23 cellular contexts compared by ENCODE assay signal in the genomic region with DNA sequence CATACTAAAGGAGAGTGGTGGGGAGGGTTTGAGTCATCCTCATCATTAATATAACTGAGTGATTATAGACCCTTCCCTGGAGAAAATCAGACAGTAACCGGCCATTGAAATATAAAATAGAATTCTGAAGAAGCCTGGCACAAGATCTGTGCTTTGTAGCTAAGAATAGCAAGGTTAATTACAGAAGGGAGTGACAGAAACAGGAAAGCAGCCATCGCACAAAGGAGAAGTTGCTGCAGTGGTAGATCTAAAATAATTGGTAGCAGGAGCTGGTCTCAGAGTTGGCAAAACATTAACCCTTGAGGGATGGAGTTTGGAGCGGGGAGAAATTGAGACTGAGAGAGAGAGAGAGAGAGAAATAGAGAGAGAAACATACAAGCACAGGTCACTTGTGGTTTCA.
"Had no signal": no experiment of that assay in that cellular context is flagged by ENCODE, and none has a peak within 500 bp of the region (broad histone marks: within the 10 kb centered on the region; RNA-seq: fewer than 3 reads in every experiment).

No MANE protein-coding gene starts in this region.

- H3K27me3 ChIP-seq: dorsolateral prefrontal cortex, ovary, suprapubic skin, transverse colon, uterus had no signal

- H3K4me3 ChIP-seq: dorsolateral prefrontal cortex, lower lobe of right lung, ovary, psoas muscle, smooth muscle cell, suprapubic skin, transverse colon, uterus had no signal

- H3K27me3 Mint-ChIP-seq: activated naive CD4-positive, alpha-beta T cell treated with anti-CD3 and anti-CD28 coated beads, Interleukin-2, amount 50 U/mL, for 24 hours; stimulated activated naive CD8-positive, alpha-beta T cell treated with anti-CD3 and anti-CD28 coated beads, Interleukin-15, amount 100 ng/mL, for 72 hours had no signal

- H3K4me3 Mint-ChIP-seq: activated naive CD4-positive, alpha-beta T cell treated with anti-CD3 and anti-CD28 coated beads, Interleukin-2, amount 50 U/mL, for 24 hours; endodermal cell; natural killer cell; stimulated activated naive CD8-positive, alpha-beta T cell treated with anti-CD3 and anti-CD28 coated beads, Interleukin-15, amount 100 ng/mL, for 72 hours had no signal

- H3K36me3 Mint-ChIP-seq: activated naive CD4-positive, alpha-beta T cell treated with anti-CD3 and anti-CD28 coated beads, Interleukin-2, amount 50 U/mL, for 24 hours; natural killer cell had no signal

- DNase-seq: activated CD4-positive, alpha-beta T cell treated with anti-CD3 and anti-CD28 coated beads for 1 hour; activated CD4-positive, alpha-beta T cell treated with anti-CD3 and anti-CD28 coated beads, Interleukin-2, amount 50 U/mL, for 48 hours; activated gamma-delta T cell; dorsolateral prefrontal cortex; endodermal cell; foreskin fibroblast; hippocampal formation; left cardiac atrium; lower lobe of right lung; natural killer cell; ovary; psoas muscle; stimulated activated CD4-positive, alpha-beta T cell treated with anti-CD3 and anti-CD28 coated beads, Interleukin-4, amount 100 ng/mL, for 1 hour; stimulated activated naive CD8-positive, alpha-beta T cell treated with anti-CD3 and anti-CD28 coated beads, Interleukin-15, amount 100 ng/mL, for 72 hours; T-helper 9 cell; transverse colon; uterus had no signal

- H3K27ac Mint-ChIP-seq: activated naive CD4-positive, alpha-beta T cell treated with anti-CD3 and anti-CD28 coated beads, Interleukin-2, amount 50 U/mL, for 24 hours; endodermal cell; natural killer cell; stimulated activated naive CD8-positive, alpha-beta T cell treated with anti-CD3 and anti-CD28 coated beads, Interleukin-15, amount 100 ng/mL, for 72 hours had no signal

- H3K36me3 ChIP-seq: lower lobe of right lung, ovary, suprapubic skin, transverse colon, uterus had no signal

- ATAC-seq: lower lobe of right lung; natural killer cell; psoas muscle; sciatic nerve; stimulated activated naive CD8-positive, alpha-beta T cell treated with anti-CD3 and anti-CD28 coated beads, Interleukin-15, amount 100 ng/mL, for 72 hours had no signal

- H3K9me3 Mint-ChIP-seq: activated naive CD4-positive, alpha-beta T cell treated with anti-CD3 and anti-CD28 coated beads, Interleukin-2, amount 50 U/mL, for 24 hours; endodermal cell had no signal

- H3K4me1 ChIP-seq: lower lobe of right lung, psoas muscle, suprapubic skin, transverse colon, uterus had no signal

- H3K27ac ChIP-seq: epithelial cell of prostate, lower lobe of right lung, ovary, psoas muscle, suprapubic skin, transverse colon, uterus, WERI-Rb-1 had no signal

- H3K9me3 ChIP-seq: lower lobe of right lung, ovary, psoas muscle, suprapubic skin, transverse colon, uterus had no signal

- H3K4me1 Mint-ChIP-seq: activated naive CD4-positive, alpha-beta T cell treated with anti-CD3 and anti-CD28 coated beads, Interleukin-2, amount 50 U/mL, for 24 hours; endodermal cell; natural killer cell; stimulated activated naive CD8-positive, alpha-beta T cell treated with anti-CD3 and anti-CD28 coated beads, Interleukin-15, amount 100 ng/mL, for 72 hours had no signal
